ENCODE assay signal across 10 cellular contexts in the genomic region with DNA sequence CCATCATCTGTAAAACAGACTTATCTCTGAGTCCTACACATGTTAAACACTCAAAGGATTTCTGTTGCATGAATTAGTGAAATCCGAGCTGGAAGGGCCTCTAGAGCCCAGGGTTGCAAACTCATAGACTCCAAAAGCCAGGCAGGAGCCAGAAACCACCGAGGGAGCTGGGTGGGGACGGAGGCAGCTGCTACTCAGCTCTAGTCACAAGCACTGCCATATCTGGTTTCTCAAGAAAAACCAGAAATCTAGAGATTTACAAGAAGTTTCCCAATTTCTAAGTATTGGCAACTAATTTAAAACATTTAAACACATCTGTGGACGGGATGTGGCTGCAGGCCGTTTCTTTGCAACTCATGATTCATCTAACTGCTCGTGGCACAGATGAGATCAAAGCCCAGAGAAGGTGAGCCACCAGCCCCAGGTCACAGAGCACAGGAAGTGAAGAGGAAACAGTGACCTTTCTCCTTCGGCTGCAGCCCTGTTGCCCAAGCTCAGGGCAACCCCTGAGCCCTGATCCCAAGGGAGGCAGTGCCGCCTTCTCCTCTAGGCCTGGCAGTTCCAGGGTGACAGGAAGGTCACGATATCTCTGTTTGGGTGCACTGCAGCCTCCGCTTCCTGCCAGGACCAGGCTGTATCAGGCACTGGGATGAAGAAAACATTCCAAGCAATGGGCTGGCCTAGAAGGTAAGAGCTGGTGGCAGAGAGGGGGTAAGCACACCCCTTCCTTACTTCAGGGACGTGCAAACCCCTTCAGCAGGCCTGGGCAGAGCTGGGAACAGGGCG.
A peak's percentile ranks its signal among the peaks of the same experiment; 100 is the strongest.
DNase-seq lines count a peak whose midpoint lies in the region; ATAC-seq, FAIRE-seq and TF ChIP-seq lines count a peak whose summit lies in the region.
"Had no signal": no experiment of that assay in that cellular context is flagged by ENCODE, and none has a peak within 500 bp of the region (broad histone marks: within the 10 kb centered on the region; RNA-seq: fewer than 3 reads in every experiment).

No MANE protein-coding gene starts in this region.

- no peak for ATAC-seq in GM21723 (IDR thresholded peaks at IDR 0.05; ENCODE audit: unreplicated experiment)

- no peak for FAIRE-seq in H54 (lab: Jason Lieb, UNC)
- FAIRE-seq: G401.6, TTC549 had no signal

- DNase-seq in activated naive CD4-positive, alpha-beta T cell treated with Interleukin-2 at 50 U/mL for 16 hours = peak; percentile 79
- no peak for DNase-seq in activated naive CD4-positive, alpha-beta T cell (lab: John Stamatoyannopoulos, UW)
- peak; percentile 52 for DNase-seq in activated effector memory CD4-positive, alpha-beta T cell treated with Interleukin-2 at 50 U/mL for 16 hours
- DNase-seq in islet precursor cell (peak; percentile 80), H54 (ENCODE audit: insufficient read length, low spot score) (no peak), UCSD-AML1 (lab: John Stamatoyannopoulos, UW; ENCODE audit: unreplicated experiment) (no peak)
- peak; percentile 83 for DNase-seq in stimulated activated CD8-positive, alpha-beta memory T cell treated with anti-CD3 and anti-CD28 coated beads, Interleukin-4, amount 100 ng/mL, for 48 hours

- TF ChIP-seq POLR2A in H54 (IDR thresholded peaks at IDR 0.05; ENCODE audit: low read depth, low read length) = no peak

Comparison
In these comparisons a context has a peak if more than half of its experiments do, and no peak if none do; other contexts are left out.
1. DNase-seq: peak in activated naive CD4-positive, alpha-beta T cell treated with Interleukin-2 at 50 U/mL for 16 hours (single experiment), activated effector memory CD4-positive, alpha-beta T cell treated with Interleukin-2 at 50 U/mL for 16 hours (single experiment), islet precursor cell (single experiment) and stimulated activated CD8-positive, alpha-beta memory T cell treated with anti-CD3 and anti-CD28 coated beads, Interleukin-4, amount 100 ng/mL, for 48 hours (single experiment); none in activated naive CD4-positive, alpha-beta T cell (0 of 4), H54 (single experiment) and UCSD-AML1 (single experiment).